In the genomic region with DNA sequence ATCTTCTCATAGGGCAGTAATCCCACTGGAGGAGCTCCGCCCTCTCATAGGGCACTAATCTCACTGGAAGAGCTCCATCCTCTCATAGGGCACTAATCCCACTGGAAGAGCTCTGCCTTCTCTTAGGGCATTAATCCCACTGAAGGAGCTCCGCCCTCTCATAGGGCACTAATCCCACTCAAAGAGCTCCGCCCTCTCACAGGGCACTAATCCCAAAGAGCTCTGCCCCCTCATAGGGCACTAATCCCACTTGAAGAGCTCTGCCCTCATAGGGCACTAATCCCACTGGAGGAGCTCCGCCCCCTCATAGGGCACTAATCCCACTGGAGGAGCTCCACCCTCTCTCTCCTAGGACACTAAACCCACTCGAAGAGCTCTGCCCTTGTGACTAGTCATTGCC, we compare ENCODE assay signal across 1 cellular context.
A peak's percentile ranks its signal among the peaks of the same experiment; 100 is the strongest.
TF ChIP-seq lines count a peak whose summit lies in the region.

No MANE protein-coding gene starts in this region.

TF ChIP-seq in HEK293, 187 proteins besides CTCF, POLR2A, EP300 and RAD21:
- TF ChIP-seq KLF1 (tag by site-specific recombination; IDR thresholded peaks at IDR 0.05): peak; percentile 89
- no peak for TF ChIP-seq ZNF112 (tag by site-specific recombination; IDR thresholded peaks at IDR 0.05)
- TF ChIP-seq ZNF776 (tag by site-specific recombination; IDR thresholded peaks at IDR 0.05; ENCODE audit: borderline replicate concordance): no peak
- TF ChIP-seq, protein P1, sequence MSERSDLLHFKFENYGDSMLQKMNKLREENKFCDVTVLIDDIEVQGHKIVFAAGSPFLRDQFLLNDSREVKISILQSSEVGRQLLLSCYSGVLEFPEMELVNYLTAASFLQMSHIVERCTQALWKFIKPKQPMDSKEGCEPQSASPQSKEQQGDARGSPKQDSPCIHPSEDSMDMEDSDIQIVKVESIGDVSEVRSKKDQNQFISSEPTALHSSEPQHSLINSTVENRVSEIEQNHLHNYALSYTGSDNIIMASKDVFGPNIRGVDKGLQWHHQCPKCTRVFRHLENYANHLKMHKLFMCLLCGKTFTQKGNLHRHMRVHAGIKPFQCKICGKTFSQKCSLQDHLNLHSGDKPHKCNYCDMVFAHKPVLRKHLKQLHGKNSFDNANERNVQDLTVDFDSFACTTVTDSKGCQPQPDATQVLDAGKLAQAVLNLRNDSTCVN (tag by site-specific recombination; optimal IDR thresholded peaks at IDR 0.05): no peak
- TF ChIP-seq SETDB1 (IDR thresholded peaks at IDR 0.05; ENCODE audit: insufficient read length, low read length): no peak
- peak; percentile 45; the same call in 1 of the 2 replicates for TF ChIP-seq IKZF3 (tag by site-specific recombination; IDR thresholded peaks at IDR 0.05)
- no peak for TF ChIP-seq ZNF214 (tag by site-specific recombination; IDR thresholded peaks at IDR 0.05; ENCODE audit: borderline replicate concordance)
- TF ChIP-seq ZBTB8A (tag by site-specific recombination; IDR thresholded peaks at IDR 0.05): 0 out of 2 replicates have a peak, but pooled peaks have one; percentile 45
- TF ChIP-seq, protein P2, sequence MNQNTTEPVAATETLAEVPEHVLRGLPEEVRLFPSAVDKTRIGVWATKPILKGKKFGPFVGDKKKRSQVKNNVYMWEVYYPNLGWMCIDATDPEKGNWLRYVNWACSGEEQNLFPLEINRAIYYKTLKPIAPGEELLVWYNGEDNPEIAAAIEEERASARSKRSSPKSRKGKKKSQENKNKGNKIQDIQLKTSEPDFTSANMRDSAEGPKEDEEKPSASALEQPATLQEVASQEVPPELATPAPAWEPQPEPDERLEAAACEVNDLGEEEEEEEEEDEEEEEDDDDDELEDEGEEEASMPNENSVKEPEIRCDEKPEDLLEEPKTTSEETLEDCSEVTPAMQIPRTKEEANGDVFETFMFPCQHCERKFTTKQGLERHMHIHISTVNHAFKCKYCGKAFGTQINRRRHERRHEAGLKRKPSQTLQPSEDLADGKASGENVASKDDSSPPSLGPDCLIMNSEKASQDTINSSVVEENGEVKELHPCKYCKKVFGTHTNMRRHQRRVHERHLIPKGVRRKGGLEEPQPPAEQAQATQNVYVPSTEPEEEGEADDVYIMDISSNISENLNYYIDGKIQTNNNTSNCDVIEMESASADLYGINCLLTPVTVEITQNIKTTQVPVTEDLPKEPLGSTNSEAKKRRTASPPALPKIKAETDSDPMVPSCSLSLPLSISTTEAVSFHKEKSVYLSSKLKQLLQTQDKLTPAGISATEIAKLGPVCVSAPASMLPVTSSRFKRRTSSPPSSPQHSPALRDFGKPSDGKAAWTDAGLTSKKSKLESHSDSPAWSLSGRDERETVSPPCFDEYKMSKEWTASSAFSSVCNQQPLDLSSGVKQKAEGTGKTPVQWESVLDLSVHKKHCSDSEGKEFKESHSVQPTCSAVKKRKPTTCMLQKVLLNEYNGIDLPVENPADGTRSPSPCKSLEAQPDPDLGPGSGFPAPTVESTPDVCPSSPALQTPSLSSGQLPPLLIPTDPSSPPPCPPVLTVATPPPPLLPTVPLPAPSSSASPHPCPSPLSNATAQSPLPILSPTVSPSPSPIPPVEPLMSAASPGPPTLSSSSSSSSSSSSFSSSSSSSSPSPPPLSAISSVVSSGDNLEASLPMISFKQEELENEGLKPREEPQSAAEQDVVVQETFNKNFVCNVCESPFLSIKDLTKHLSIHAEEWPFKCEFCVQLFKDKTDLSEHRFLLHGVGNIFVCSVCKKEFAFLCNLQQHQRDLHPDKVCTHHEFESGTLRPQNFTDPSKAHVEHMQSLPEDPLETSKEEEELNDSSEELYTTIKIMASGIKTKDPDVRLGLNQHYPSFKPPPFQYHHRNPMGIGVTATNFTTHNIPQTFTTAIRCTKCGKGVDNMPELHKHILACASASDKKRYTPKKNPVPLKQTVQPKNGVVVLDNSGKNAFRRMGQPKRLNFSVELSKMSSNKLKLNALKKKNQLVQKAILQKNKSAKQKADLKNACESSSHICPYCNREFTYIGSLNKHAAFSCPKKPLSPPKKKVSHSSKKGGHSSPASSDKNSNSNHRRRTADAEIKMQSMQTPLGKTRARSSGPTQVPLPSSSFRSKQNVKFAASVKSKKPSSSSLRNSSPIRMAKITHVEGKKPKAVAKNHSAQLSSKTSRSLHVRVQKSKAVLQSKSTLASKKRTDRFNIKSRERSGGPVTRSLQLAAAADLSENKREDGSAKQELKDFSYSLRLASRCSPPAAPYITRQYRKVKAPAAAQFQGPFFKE (tag by site-specific recombination; IDR thresholded peaks at IDR 0.05; ENCODE audit: borderline replicate concordance): no peak
- TF ChIP-seq ZNF2 (tag by site-specific recombination; IDR thresholded peaks at IDR 0.05): no peak
- 0 out of 2 replicates have a peak, but pooled peaks have one; percentile 20 for TF ChIP-seq SP3 (tag by site-specific recombination; IDR thresholded peaks at IDR 0.05)
- no peak for TF ChIP-seq YY2 (tag by site-specific recombination; IDR thresholded peaks at IDR 0.05)
- no peak for TF ChIP-seq ZNF654 (tag by site-specific recombination; IDR thresholded peaks at IDR 0.05; ENCODE audit: low read depth)
- TF ChIP-seq, protein P3, sequence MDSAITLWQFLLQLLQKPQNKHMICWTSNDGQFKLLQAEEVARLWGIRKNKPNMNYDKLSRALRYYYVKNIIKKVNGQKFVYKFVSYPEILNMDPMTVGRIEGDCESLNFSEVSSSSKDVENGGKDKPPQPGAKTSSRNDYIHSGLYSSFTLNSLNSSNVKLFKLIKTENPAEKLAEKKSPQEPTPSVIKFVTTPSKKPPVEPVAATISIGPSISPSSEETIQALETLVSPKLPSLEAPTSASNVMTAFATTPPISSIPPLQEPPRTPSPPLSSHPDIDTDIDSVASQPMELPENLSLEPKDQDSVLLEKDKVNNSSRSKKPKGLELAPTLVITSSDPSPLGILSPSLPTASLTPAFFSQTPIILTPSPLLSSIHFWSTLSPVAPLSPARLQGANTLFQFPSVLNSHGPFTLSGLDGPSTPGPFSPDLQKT (IDR thresholded peaks at IDR 0.05; ENCODE audit: borderline replicate concordance, low read depth, low read length): no peak
- no peak for TF ChIP-seq ZNF623 (tag by site-specific recombination; IDR thresholded peaks at IDR 0.05)
- TF ChIP-seq ZFP41 (tag by site-specific recombination; IDR thresholded peaks at IDR 0.05; ENCODE audit: borderline replicate concordance): no peak
- no peak for TF ChIP-seq ZNF792 (tag by site-specific recombination; IDR thresholded peaks at IDR 0.05)
- no peak for TF ChIP-seq ZNF266 (tag by site-specific recombination; IDR thresholded peaks at IDR 0.05; ENCODE audit: low read depth)
- no peak for TF ChIP-seq ZNF292 (tag by site-specific recombination; IDR thresholded peaks at IDR 0.05; ENCODE audit: borderline replicate concordance, low read depth)
- TF ChIP-seq ZNF561 (tag by site-specific recombination; IDR thresholded peaks at IDR 0.05; ENCODE audit: borderline replicate concordance): no peak
- no peak for TF ChIP-seq ZNF629 (tag by site-specific recombination; IDR thresholded peaks at IDR 0.05)
- TF ChIP-seq, protein P4, sequence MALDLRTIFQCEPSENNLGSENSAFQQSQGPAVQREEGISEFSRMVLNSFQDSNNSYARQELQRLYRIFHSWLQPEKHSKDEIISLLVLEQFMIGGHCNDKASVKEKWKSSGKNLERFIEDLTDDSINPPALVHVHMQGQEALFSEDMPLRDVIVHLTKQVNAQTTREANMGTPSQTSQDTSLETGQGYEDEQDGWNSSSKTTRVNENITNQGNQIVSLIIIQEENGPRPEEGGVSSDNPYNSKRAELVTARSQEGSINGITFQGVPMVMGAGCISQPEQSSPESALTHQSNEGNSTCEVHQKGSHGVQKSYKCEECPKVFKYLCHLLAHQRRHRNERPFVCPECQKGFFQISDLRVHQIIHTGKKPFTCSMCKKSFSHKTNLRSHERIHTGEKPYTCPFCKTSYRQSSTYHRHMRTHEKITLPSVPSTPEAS (tag by site-specific recombination; IDR thresholded peaks at IDR 0.05): no peak
- TF ChIP-seq ZNF791 (tag by site-specific recombination; IDR thresholded peaks at IDR 0.05): no peak
- no peak for TF ChIP-seq YY1 (tag by site-specific recombination; IDR thresholded peaks at IDR 0.05)
- TF ChIP-seq, protein P5, sequence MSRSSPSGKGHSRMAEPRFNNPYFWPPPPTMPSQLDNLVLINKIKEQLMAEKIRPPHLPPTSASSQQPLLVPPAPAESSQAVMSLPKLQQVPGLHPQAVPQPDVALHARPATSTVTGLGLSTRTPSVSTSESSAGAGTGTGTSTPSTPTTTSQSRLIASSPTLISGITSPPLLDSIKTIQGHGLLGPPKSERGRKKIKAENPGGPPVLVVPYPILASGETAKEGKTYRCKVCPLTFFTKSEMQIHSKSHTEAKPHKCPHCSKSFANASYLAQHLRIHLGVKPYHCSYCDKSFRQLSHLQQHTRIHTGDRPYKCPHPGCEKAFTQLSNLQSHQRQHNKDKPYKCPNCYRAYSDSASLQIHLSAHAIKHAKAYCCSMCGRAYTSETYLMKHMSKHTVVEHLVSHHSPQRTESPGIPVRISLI (tag by site-specific recombination; IDR thresholded peaks at IDR 0.05): no peak
- TF ChIP-seq ZBTB48 (tag by site-specific recombination; IDR thresholded peaks at IDR 0.05): no peak
- TF ChIP-seq ZNF138 (tag by site-specific recombination; IDR thresholded peaks at IDR 0.05; ENCODE audit: borderline replicate concordance): no peak
- TF ChIP-seq, protein P6, sequence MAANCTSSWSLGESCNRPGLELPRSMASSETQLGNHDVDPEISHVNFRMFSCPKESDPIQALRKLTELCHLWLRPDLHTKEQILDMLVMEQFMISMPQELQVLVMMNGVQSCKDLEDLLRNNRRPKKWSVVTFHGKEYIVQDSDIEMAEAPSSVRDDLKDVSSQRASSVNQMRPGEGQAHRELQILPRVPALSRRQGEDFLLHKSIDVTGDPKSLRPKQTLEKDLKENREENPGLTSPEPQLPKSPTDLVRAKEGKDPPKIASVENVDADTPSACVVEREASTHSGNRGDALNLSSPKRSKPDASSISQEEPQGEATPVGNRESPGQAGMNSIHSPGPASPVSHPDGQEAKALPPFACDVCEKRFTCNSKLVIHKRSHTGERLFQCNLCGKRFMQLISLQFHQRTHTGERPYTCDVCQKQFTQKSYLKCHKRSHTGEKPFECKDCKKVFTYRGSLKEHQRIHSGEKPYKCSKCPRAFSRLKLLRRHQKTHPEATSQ (tag by site-specific recombination; IDR thresholded peaks at IDR 0.05): no peak
- TF ChIP-seq ZNF596 (tag by site-specific recombination; IDR thresholded peaks at IDR 0.05): no peak
- no peak for TF ChIP-seq ZNF837 (tag by site-specific recombination; IDR thresholded peaks at IDR 0.05)
- TF ChIP-seq, protein P7, sequence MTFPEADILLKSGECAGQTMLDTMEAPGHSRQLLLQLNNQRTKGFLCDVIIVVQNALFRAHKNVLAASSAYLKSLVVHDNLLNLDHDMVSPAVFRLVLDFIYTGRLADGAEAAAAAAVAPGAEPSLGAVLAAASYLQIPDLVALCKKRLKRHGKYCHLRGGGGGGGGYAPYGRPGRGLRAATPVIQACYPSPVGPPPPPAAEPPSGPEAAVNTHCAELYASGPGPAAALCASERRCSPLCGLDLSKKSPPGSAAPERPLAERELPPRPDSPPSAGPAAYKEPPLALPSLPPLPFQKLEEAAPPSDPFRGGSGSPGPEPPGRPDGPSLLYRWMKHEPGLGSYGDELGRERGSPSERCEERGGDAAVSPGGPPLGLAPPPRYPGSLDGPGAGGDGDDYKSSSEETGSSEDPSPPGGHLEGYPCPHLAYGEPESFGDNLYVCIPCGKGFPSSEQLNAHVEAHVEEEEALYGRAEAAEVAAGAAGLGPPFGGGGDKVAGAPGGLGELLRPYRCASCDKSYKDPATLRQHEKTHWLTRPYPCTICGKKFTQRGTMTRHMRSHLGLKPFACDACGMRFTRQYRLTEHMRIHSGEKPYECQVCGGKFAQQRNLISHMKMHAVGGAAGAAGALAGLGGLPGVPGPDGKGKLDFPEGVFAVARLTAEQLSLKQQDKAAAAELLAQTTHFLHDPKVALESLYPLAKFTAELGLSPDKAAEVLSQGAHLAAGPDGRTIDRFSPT (tag by site-specific recombination; IDR thresholded peaks at IDR 0.05): no peak
- TF ChIP-seq, protein P8, sequence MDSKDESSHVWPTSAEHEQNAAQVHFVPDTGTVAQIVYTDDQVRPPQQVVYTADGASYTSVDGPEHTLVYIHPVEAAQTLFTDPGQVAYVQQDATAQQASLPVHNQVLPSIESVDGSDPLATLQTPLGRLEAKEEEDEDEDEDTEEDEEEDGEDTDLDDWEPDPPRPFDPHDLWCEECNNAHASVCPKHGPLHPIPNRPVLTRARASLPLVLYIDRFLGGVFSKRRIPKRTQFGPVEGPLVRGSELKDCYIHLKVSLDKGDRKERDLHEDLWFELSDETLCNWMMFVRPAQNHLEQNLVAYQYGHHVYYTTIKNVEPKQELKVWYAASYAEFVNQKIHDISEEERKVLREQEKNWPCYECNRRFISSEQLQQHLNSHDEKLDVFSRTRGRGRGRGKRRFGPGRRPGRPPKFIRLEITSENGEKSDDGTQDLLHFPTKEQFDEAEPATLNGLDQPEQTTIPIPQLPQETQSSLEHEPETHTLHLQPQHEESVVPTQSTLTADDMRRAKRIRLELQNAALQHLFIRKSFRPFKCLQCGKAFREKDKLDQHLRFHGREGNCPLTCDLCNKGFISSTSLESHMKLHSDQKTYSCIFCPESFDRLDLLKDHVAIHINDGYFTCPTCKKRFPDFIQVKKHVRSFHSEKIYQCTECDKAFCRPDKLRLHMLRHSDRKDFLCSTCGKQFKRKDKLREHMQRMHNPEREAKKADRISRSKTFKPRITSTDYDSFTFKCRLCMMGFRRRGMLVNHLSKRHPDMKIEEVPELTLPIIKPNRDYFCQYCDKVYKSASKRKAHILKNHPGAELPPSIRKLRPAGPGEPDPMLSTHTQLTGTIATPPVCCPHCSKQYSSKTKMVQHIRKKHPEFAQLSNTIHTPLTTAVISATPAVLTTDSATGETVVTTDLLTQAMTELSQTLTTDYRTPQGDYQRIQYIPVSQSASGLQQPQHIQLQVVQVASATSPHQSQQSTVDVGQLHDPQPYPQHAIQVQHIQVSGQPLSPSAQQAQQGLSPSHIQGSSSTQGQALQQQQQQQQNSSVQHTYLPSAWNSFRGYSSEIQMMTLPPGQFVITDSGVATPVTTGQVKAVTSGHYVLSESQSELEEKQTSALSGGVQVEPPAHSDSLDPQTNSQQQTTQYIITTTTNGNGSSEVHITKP (tag by site-specific recombination; IDR thresholded peaks at IDR 0.05): no peak
- TF ChIP-seq ZNF132 (tag by site-specific recombination; IDR thresholded peaks at IDR 0.05; ENCODE audit: borderline replicate concordance): no peak
- peak; percentile 57 for TF ChIP-seq ZFHX2 (tag by site-specific recombination; conservative IDR thresholded peaks at IDR 0.05)
- no peak for TF ChIP-seq ZNF404 (tag by site-specific recombination; IDR thresholded peaks at IDR 0.05)
- peak; percentile 86 for TF ChIP-seq EGR2 (tag by site-specific recombination; IDR thresholded peaks at IDR 0.05; ENCODE audit: low read depth)
- TF ChIP-seq ZNF785 (tag by site-specific recombination; IDR thresholded peaks at IDR 0.05): no peak
- TF ChIP-seq ZNF621 (tag by site-specific recombination; IDR thresholded peaks at IDR 0.05): no peak
- no peak for TF ChIP-seq SALL2 (tag by site-specific recombination; IDR thresholded peaks at IDR 0.05; ENCODE audit: borderline replicate concordance)
- no peak for TF ChIP-seq ZNF830 (tag by site-specific recombination; IDR thresholded peaks at IDR 0.05; ENCODE audit: low read depth)
- TF ChIP-seq KLF8 (tag by site-specific recombination; IDR thresholded peaks at IDR 0.05): no peak
